Comparison of ENCODE assay signal across 16 cellular contexts in the genomic region with DNA sequence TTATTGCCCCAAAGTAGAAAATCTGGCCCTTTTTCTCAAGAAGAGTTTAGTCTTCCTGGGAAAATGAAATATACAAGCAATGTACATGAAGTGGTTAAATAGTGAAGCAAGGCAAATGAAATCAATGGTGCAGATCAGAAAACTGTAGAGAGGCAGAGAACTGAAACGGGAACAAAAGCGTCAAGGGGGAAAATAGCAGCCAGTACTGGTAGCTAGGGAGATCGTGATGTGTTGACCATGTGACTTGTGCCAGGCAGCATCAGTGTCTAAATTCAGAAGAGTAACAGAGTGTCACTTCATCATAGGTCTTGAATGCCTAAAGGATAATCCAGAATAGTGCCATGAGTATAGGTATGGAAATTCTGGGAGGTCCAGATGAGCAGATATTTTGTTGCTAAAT.
DNase-seq lines count a peak whose midpoint lies in the region; ATAC-seq and TF ChIP-seq lines count a peak whose summit lies in the region.
"Had no signal": no experiment of that assay in that cellular context is flagged by ENCODE, and none has a peak within 500 bp of the region (broad histone marks: within the 10 kb centered on the region; RNA-seq: fewer than 3 reads in every experiment).

No MANE protein-coding gene starts in this region.

- no peaks in the 10 kb centered on the region for H3K9me3 ChIP-seq in right atrium auricular region
- 0 out of 2 replicates have a peak, but pooled peaks cover 4% of the 10 kb centered on the region for H3K9me3 ChIP-seq in PC-3 (ENCODE audit: low read length)
- H3K9me3 ChIP-seq: thyroid gland had no signal

- no peaks in the 10 kb centered on the region for H3K27me3 ChIP-seq in right atrium auricular region
- H3K27me3 ChIP-seq in PC-3 (ENCODE audit: low read length): no peaks in the 10 kb centered on the region
- H3K27me3 ChIP-seq: dorsolateral prefrontal cortex, thyroid gland had no signal

- H3K9ac ChIP-seq in PC-3 (ENCODE audit: low read length): no peak overlapping the region

- H4K20me1 ChIP-seq in PC-3 (ENCODE audit: low read length): no peaks in the 10 kb centered on the region

- H3K27me3 Mint-ChIP-seq in nephron (ENCODE audit: low read depth): peaks cover 11% of the 10 kb centered on the region
- H3K27me3 Mint-ChIP-seq: activated CD8-positive, alpha-beta T cell treated with anti-CD3 and anti-CD28 coated beads for 36 hours; activated naive CD8-positive, alpha-beta T cell treated with anti-CD3 and anti-CD28 coated beads, Interleukin-2, amount 50 U/mL, for 24 hours had no signal

- no peak for TF ChIP-seq CTCF in right atrium auricular region (IDR thresholded peaks at IDR 0.05)
- TF ChIP-seq CTCF in nephron (IDR thresholded peaks at IDR 0.05; ENCODE audit: unreplicated experiment in 3 of 3): no peak
- TF ChIP-seq CTCF in PC-3 (conservative IDR thresholded peaks at IDR 0.05; ENCODE audit: low read depth, low read length): no peak

- H3K4me3 Mint-ChIP-seq in nephron: no peak overlapping the region
- H3K4me3 Mint-ChIP-seq: activated CD8-positive, alpha-beta T cell treated with anti-CD3 and anti-CD28 coated beads for 36 hours; activated naive CD8-positive, alpha-beta T cell treated with anti-CD3 and anti-CD28 coated beads, Interleukin-2, amount 50 U/mL, for 24 hours had no signal

- no peaks in the 10 kb centered on the region for H3K36me3 ChIP-seq in right atrium auricular region
- no peaks in the 10 kb centered on the region for H3K36me3 ChIP-seq in PC-3 (ENCODE audit: low read depth, low read length)
- H3K36me3 ChIP-seq: thyroid gland had no signal

- H3K27ac Mint-ChIP-seq in nephron: peak overlapping the region; percentile 0 to 61 (median 13)
- H3K27ac Mint-ChIP-seq: activated CD8-positive, alpha-beta T cell treated with anti-CD3 and anti-CD28 coated beads for 36 hours; activated naive CD8-positive, alpha-beta T cell treated with anti-CD3 and anti-CD28 coated beads, Interleukin-2, amount 50 U/mL, for 24 hours had no signal

- no peaks in the 10 kb centered on the region for H3K9me2 ChIP-seq in PC-3 (replicated peaks; ENCODE audit: low read length)

- H3K4me1 ChIP-seq in right atrium auricular region (peaks cover 0 to 8% of the 10 kb centered on the region in 2 donors), PC-3 (ENCODE audit: insufficient read depth, low read length) (peaks cover 24% of the 10 kb centered on the region)
- H3K4me1 ChIP-seq: thyroid gland had no signal

- no peaks in the 10 kb centered on the region for H3F3A ChIP-seq in PC-3 (ENCODE audit: low read length, unreplicated experiment)

- H3K4me1 Mint-ChIP-seq in nephron: peaks cover 14% of the 10 kb centered on the region
- H3K4me1 Mint-ChIP-seq: activated naive CD8-positive, alpha-beta T cell treated with anti-CD3 and anti-CD28 coated beads, Interleukin-2, amount 50 U/mL, for 24 hours had no signal

- no peaks in the 10 kb centered on the region for H3K36me3 Mint-ChIP-seq in nephron (ENCODE audit: low read depth)

- H3K4me2 ChIP-seq in PC-3 (ENCODE audit: low read length): no peak overlapping the region

- H3K4me3 ChIP-seq in right atrium auricular region: no peak overlapping the region
- H3K4me3 ChIP-seq in PC-3 (ENCODE audit: low read length): no peak overlapping the region
- H3K4me3 ChIP-seq: dorsolateral prefrontal cortex, K562, thyroid gland had no signal

- H3K27ac ChIP-seq in right atrium auricular region (no peak overlapping the region), PC-3 (ENCODE audit: low read length) (no peak overlapping the region)
- H3K27ac ChIP-seq: dorsolateral prefrontal cortex, thyroid gland had no signal

- intact Hi-C loops in Right ventricle myocardium inferior (cut with DNase I) (no loop called here), PC-3 (cut with micrococcal nuclease) (no loop called here)

- BruUV-seq in PC-3 (replicated peaks; lab: Mats Ljungman, UMichigan): no TSS peak

- ATAC-seq in Right ventricle myocardium inferior (peak; percentile 52), HG02571 (IDR thresholded peaks at IDR 0.05; ENCODE audit: unreplicated experiment) (peak; percentile 63), HG03432 (IDR thresholded peaks at IDR 0.05; ENCODE audit: unreplicated experiment) (peak; percentile 76), PC-3 (no peak)
- ATAC-seq: activated CD8-positive, alpha-beta T cell treated with anti-CD3 and anti-CD28 coated beads for 36 hours; activated naive CD8-positive, alpha-beta T cell treated with anti-CD3 and anti-CD28 coated beads, Interleukin-2, amount 50 U/mL, for 24 hours; K562; SK-N-SH treated with all-trans-retinoic acid at 6 μM for 48 hours had no signal

- H3K79me2 ChIP-seq in PC-3 (ENCODE audit: low read length): no peaks in the 10 kb centered on the region

- POLR2A ChIA-PET in PC-3 (lab: Charles Lee; ENCODE audit: unreplicated experiment): no interaction called here

- H3K9me3 Mint-ChIP-seq in nephron: no peaks in the 10 kb centered on the region
- H3K9me3 Mint-ChIP-seq: activated CD8-positive, alpha-beta T cell treated with anti-CD3 and anti-CD28 coated beads for 36 hours had no signal

- CTCF ChIA-PET in PC-3 (lab: Charles Lee): no interaction called here

- H2AFZ ChIP-seq in PC-3 (ENCODE audit: low read length): no peak overlapping the region

- DNase-seq in Right ventricle myocardium inferior (ENCODE audit: missing footprints) (no peak), right atrium auricular region (ENCODE audit: low spot score) (no peak), DMS114 treated with DMSO at 0.1 percent for 48 hours (lab: John Stamatoyannopoulos, UW; ENCODE audit: unreplicated experiment) (no peak), ureter (ENCODE audit: low spot score) (no peak), PC-3 (no peak)
- DNase-seq: activated CD8-positive, alpha-beta T cell treated with anti-CD3 and anti-CD28 coated beads for 36 hours; activated naive CD8-positive, alpha-beta T cell treated with anti-CD3 and anti-CD28 coated beads, Interleukin-2, amount 50 U/mL, for 24 hours; dorsolateral prefrontal cortex; EL; GOT3 had no signal
